ENCODE assay signal across 26 cellular contexts in the genomic region with DNA sequence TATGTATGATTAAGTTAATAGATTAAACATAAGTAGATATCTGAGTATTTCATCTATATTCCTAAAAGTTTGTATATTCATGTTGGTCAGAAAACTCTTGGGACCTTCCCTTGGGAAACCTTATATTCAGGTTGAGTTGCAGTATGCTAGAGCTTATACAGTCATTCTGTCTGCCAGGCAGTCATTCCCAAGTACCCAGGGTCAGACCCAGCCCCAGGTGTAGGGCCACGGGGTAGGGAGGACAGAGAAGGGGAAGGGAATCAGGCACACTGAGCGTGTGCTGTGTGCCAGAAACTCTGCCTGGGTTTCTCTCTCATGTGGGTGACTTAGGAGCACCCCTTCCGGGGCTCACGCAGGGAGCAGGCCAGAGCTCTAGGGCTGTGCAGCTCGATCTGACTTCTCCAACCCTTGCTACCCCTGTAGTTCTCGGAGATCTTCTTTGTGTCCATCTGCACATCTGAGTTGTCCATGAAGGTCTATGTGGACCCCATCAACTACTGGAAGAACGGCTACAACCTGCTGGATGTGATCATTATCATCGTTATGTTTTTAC. TPM values are rescaled to one million over a fixed set of nuclear protein-coding genes. Genes with fewer than 3 reads are reported as not detected.
"Had no signal": no experiment of that assay in that cellular context is flagged by ENCODE, and none has a peak within 500 bp of the region (broad histone marks: within the 10 kb centered on the region; RNA-seq: fewer than 3 reads in every experiment).

No MANE protein-coding gene starts in this region.

- H3K27ac Mint-ChIP-seq: activated CD4-positive, alpha-beta T cell treated with anti-CD3 and anti-CD28 coated beads, Interleukin-2, amount 10 ng/mL, durations not matched to agents 24 days and 14 days; activated CD8-positive, alpha-beta memory T cell treated with anti-CD3 and anti-CD28 coated beads, Interleukin-2, amount 10 ng/mL, durations not matched to agents 7 days and 5 days; activated naive CD8-positive, alpha-beta T cell; activated T-cell treated with anti-CD3 and anti-CD28 coated beads, Interleukin-2, amount 50 U/mL, for 24 hours; T-helper 1 cell treated with Interleukin-12 subunit alpha and Interleukin-12 subunit beta and Interleukin-4 antibody, amounts not matched to agents 30 μg/mL and 1 μg/mL, for 36 hours; WTC11 had no signal

- H3K36me3 Mint-ChIP-seq: activated CD8-positive, alpha-beta memory T cell treated with anti-CD3 and anti-CD28 coated beads, Interleukin-2, amount 10 ng/mL, durations not matched to agents 7 days and 5 days had no signal

- H3K27me3 Mint-ChIP-seq: activated naive CD8-positive, alpha-beta T cell; activated T-cell treated with anti-CD3 and anti-CD28 coated beads, Interleukin-2, amount 50 U/mL, for 24 hours had no signal

- H3K9me3 Mint-ChIP-seq: activated CD4-positive, alpha-beta T cell treated with anti-CD3 and anti-CD28 coated beads, Interleukin-2, amount 10 ng/mL, durations not matched to agents 24 days and 14 days; activated T-cell treated with anti-CD3 and anti-CD28 coated beads, Interleukin-2, amount 50 U/mL, for 24 hours; T-helper 1 cell treated with Interleukin-12 subunit alpha and Interleukin-12 subunit beta and Interleukin-4 antibody, amounts not matched to agents 30 μg/mL and 1 μg/mL, for 36 hours had no signal

- H3K27ac ChIP-seq: brain microvascular endothelial cell, cardiac muscle cell, Peyer's patch, RWPE1, SJCRH30 had no signal

- ATAC-seq: activated CD8-positive, alpha-beta memory T cell treated with anti-CD3 and anti-CD28 coated beads, Interleukin-2, amount 10 ng/mL, durations not matched to agents 7 days and 5 days; WTC11 had no signal

- DNase-seq: activated CD4-positive, alpha-beta T cell treated with anti-CD3 and anti-CD28 coated beads for 1 hour; activated CD4-positive, alpha-beta T cell treated with anti-CD3 and anti-CD28 coated beads, Interleukin-2, amount 10 ng/mL, durations not matched to agents 24 days and 14 days; activated CD4-positive, alpha-beta T cell treated with anti-CD3 and anti-CD28 coated beads, Interleukin-2, amount 50 U/mL, for 48 hours; activated CD8-positive, alpha-beta memory T cell treated with anti-CD3 and anti-CD28 coated beads, Interleukin-2, amount 10 ng/mL, durations not matched to agents 7 days and 5 days; activated effector memory CD4-positive, alpha-beta T cell treated with anti-CD3 and anti-CD28 coated beads, Interleukin-2, amount 50 U/mL, for 16 hours; activated naive CD4-positive, alpha-beta T cell treated with Interleukin-2 at 50 U/mL for 16 hours; activated T-cell treated with anti-CD3 and anti-CD28 coated beads, Interleukin-2, amount 50 U/mL, for 24 hours; amygdala; brain microvascular endothelial cell; MG63; NCI-H1105; NCI-H1436; NCI-H187; NCI-H2081; NCI-H510A treated with DMSO at 0.1 percent for 48 hours; NCI-H69; NK-92 treated with Interleukin-12 subunit alpha and Interleukin-12 subunit beta, amount 100 ng/mL, for 24 hours; OCI-M1; Peyer's patch; Right ventricle myocardium superior; SJCRH30 had no signal

- H3K4me3 Mint-ChIP-seq: activated CD4-positive, alpha-beta T cell treated with anti-CD3 and anti-CD28 coated beads, Interleukin-2, amount 10 ng/mL, durations not matched to agents 24 days and 14 days; activated CD8-positive, alpha-beta memory T cell treated with anti-CD3 and anti-CD28 coated beads, Interleukin-2, amount 10 ng/mL, durations not matched to agents 7 days and 5 days; activated naive CD8-positive, alpha-beta T cell; activated T-cell treated with anti-CD3 and anti-CD28 coated beads, Interleukin-2, amount 50 U/mL, for 24 hours; T-helper 1 cell treated with Interleukin-12 subunit alpha and Interleukin-12 subunit beta and Interleukin-4 antibody, amounts not matched to agents 30 μg/mL and 1 μg/mL, for 36 hours; WTC11 had no signal

- H3K4me3 ChIP-seq: cardiac muscle cell, MG63, Peyer's patch, SJCRH30 had no signal

- H3K9me3 ChIP-seq: Peyer's patch had no signal

- H3K27me3 ChIP-seq: brain microvascular endothelial cell, cardiac muscle cell, MG63, Peyer's patch, SJCRH30 had no signal

- H3K36me3 ChIP-seq: brain microvascular endothelial cell, cardiac muscle cell, Peyer's patch, SJCRH30 had no signal

- H3K4me1 Mint-ChIP-seq: activated CD4-positive, alpha-beta T cell treated with anti-CD3 and anti-CD28 coated beads, Interleukin-2, amount 10 ng/mL, durations not matched to agents 24 days and 14 days; activated CD8-positive, alpha-beta memory T cell treated with anti-CD3 and anti-CD28 coated beads, Interleukin-2, amount 10 ng/mL, durations not matched to agents 7 days and 5 days had no signal

- H3K4me1 ChIP-seq: Peyer's patch, SJCRH30 had no signal

RNA-seq across cellular contexts. Expression of gene CATSPER3, which starts 28.2 kb away (rescaled TPM):
- total RNA-seq: cardiac muscle cell, SJCRH30 had no signal

RNA-seq across cellular contexts. Expression of gene PITX1, which starts 38.1 kb away (rescaled TPM):
- total RNA-seq: cardiac muscle cell, Right ventricle myocardium superior had no signal
